ENCODE assay signal across 22 cellular contexts in genomic region chr9:125682340-125682739, GRCh38. TPM values are rescaled to one million over a fixed set of nuclear protein-coding genes. Genes with fewer than 3 reads are reported as not detected.
DNase-seq lines count a peak whose midpoint lies in the region; ATAC-seq and TF ChIP-seq lines count a peak whose summit lies in the region.
"Had no signal": no experiment of that assay in that cellular context is flagged by ENCODE, and none has a peak within 500 bp of the region (broad histone marks: within the 10 kb centered on the region; RNA-seq: fewer than 3 reads in every experiment).

No MANE protein-coding gene starts in this region.

- no peak overlapping the region for H2AK5ac ChIP-seq in H9 (ENCODE audit: insufficient read length, low read length)

- H3K9me2 ChIP-seq in GM23338 (ENCODE audit: insufficient read depth) = no peaks in the 10 kb centered on the region

- no peak overlapping the region for H3K18ac ChIP-seq in H9 (ENCODE audit: insufficient read length, low read depth, low read length)

- H3K27ac ChIP-seq in GM23338 (ENCODE audit: low read depth) = 0 out of 2 replicates have a peak overlapping the region, but pooled peaks have one; percentile 47
- no peak overlapping the region for H3K27ac ChIP-seq in naive thymus-derived CD4-positive, alpha-beta T cell (ENCODE audit: low read depth, low read length)
- no peak overlapping the region for H3K27ac ChIP-seq in H9 (ENCODE audit: insufficient read length, low read depth, low read length)
- no peak overlapping the region for H3K27ac ChIP-seq in gastroesophageal sphincter
- H3K27ac ChIP-seq: A549; BLaER1 treated with 17β-estradiol and CSF1 and Interleukin-3, amounts not matched to agents 10 nM and 100 nM; GM23248 had no signal

- H3F3A ChIP-seq in GM23338 (replicated peaks; ENCODE audit: low read depth) = no peaks in the 10 kb centered on the region

- no peak overlapping the region for H3K4me3 ChIP-seq in GM23338
- H3K4me3 ChIP-seq in naive thymus-derived CD4-positive, alpha-beta T cell (ENCODE audit: low read length) = no peak overlapping the region
- no peak overlapping the region for H3K4me3 ChIP-seq in gastroesophageal sphincter
- H3K4me3 ChIP-seq: A549; BLaER1 treated with 17β-estradiol and CSF1 and Interleukin-3, amounts not matched to agents 10 nM and 100 nM; GM12878; GM23248; HAP-1 had no signal

- no peaks in the 10 kb centered on the region for H3K9me3 ChIP-seq in naive thymus-derived CD4-positive, alpha-beta T cell (ENCODE audit: control insufficient read depth in 2 of 3, low read length in 3 of 3)
- H3K9me3 ChIP-seq in H9 (ENCODE audit: control insufficient read depth, low read depth, low read length) = no peaks in the 10 kb centered on the region
- no peaks in the 10 kb centered on the region for H3K9me3 ChIP-seq in gastroesophageal sphincter
- H3K9me3 ChIP-seq: A549; BE2C; BLaER1 treated with 17β-estradiol and CSF1 and Interleukin-3, amounts not matched to agents 10 nM and 100 nM; HAP-1 had no signal

- H2BK120ac ChIP-seq in H9 (ENCODE audit: low read depth, low read length, poor library complexity, severe bottlenecking) = no peak overlapping the region

- WGBS in H9 (ENCODE audit: extremely low coverage, insufficient read length, low lambda C conversion rate) = no CpG with 5 or more reads among the region's 2 CpGs
- 48 to 67% methylated on average over 2 of the region's 2 CpGs for WGBS in gastroesophageal sphincter (ENCODE audit: low coverage in 1 of 2), 2 donors

- no peak overlapping the region for H4K8ac ChIP-seq in H9 (replicated peaks; ENCODE audit: insufficient read length, low read depth, low read length)

- H3K4me3 Mint-ChIP-seq in GM23338 = no peak overlapping the region
- no peak overlapping the region for H3K4me3 Mint-ChIP-seq in naive thymus-derived CD4-positive, alpha-beta T cell
- H3K4me3 Mint-ChIP-seq in H9 = no peak overlapping the region
- H3K4me3 Mint-ChIP-seq: CD14-positive monocyte; CD4-positive, alpha-beta T cell; CD8-positive, alpha-beta memory T cell had no signal

- H3K27me3 ChIP-seq in GM23338 (ENCODE audit: insufficient read depth) (no peaks in the 10 kb centered on the region), H9 (ENCODE audit: insufficient read depth, low read length) (no peaks in the 10 kb centered on the region), gastroesophageal sphincter (no peaks in the 10 kb centered on the region)
- H3K27me3 ChIP-seq in naive thymus-derived CD4-positive, alpha-beta T cell (ENCODE audit: control insufficient read depth in 2 of 2, insufficient read depth in 2 of 2, low read length in 2 of 2) = no peaks in the 10 kb centered on the region
- H3K27me3 ChIP-seq: BE2C; BLaER1 treated with 17β-estradiol and CSF1 and Interleukin-3, amounts not matched to agents 10 nM and 100 nM had no signal

- CTCF ChIA-PET in naive thymus-derived CD4-positive, alpha-beta T cell (lab: Charles Lee) = no interaction called here

- intact Hi-C loops in naive thymus-derived CD4-positive, alpha-beta T cell (cut with micrococcal nuclease) = no loop called here

- H3K56ac ChIP-seq in H9 (ENCODE audit: insufficient read length, low read depth, low read length) = no peak overlapping the region

- H3K79me1 ChIP-seq in H9 (ENCODE audit: insufficient read depth, low read depth, low read length, poor library complexity, severe bottlenecking) = peaks cover 5% of the 10 kb centered on the region

- no peaks in the 10 kb centered on the region for H3K23me2 ChIP-seq in H9 (ENCODE audit: insufficient read length, low read depth, low read length, poor library complexity, severe bottlenecking)

- peaks cover 90% of the 10 kb centered on the region for H3K79me2 ChIP-seq in GM23338 (replicated peaks; ENCODE audit: insufficient read depth)
- no peaks in the 10 kb centered on the region; the same call in 1 of the 2 replicates for H3K79me2 ChIP-seq in H9 (ENCODE audit: insufficient read depth, low read length)

- H3K4me1 ChIP-seq in GM23338 (ENCODE audit: insufficient read depth) (peaks cover 18% of the 10 kb centered on the region), H9 (ENCODE audit: insufficient read depth, low read length) (no peaks in the 10 kb centered on the region), gastroesophageal sphincter (peaks cover 0 to 4% (median 0%) of the 10 kb centered on the region in 3 donors)
- H3K4me1 ChIP-seq in naive thymus-derived CD4-positive, alpha-beta T cell (ENCODE audit: control insufficient read depth in 2 of 2, insufficient read depth in 2 of 2, low read length in 2 of 2) = no peaks in the 10 kb centered on the region
- H3K4me1 ChIP-seq: BE2C; BLaER1 treated with 17β-estradiol and CSF1 and Interleukin-3, amounts not matched to agents 10 nM and 100 nM had no signal

- no peak overlapping the region for H2BK20ac ChIP-seq in H9 (ENCODE audit: low read depth, low read length, poor library complexity, severe bottlenecking)

- H3K27me3 Mint-ChIP-seq in GM23338 (ENCODE audit: insufficient read depth, low read depth, poor library complexity) (peaks cover 8% of the 10 kb centered on the region), H9 (ENCODE audit: low read depth) (no peaks in the 10 kb centered on the region)
- no peaks in the 10 kb centered on the region for H3K27me3 Mint-ChIP-seq in naive thymus-derived CD4-positive, alpha-beta T cell
- H3K27me3 Mint-ChIP-seq: CD4-positive, alpha-beta T cell; CD8-positive, alpha-beta memory T cell had no signal

- H3K36me3 Mint-ChIP-seq in GM23338 (ENCODE audit: low read depth) = no peaks in the 10 kb centered on the region
- peaks cover 7 to 32% (median 18%) of the 10 kb centered on the region in 5 donors for H3K36me3 Mint-ChIP-seq in naive thymus-derived CD4-positive, alpha-beta T cell
- H3K36me3 Mint-ChIP-seq in H9 (ENCODE audit: insufficient read depth in 1 of 3, low read depth in 3 of 3) = 0 out of 7 replicates have a peak, but pooled peaks cover 0 to 2% (median 0%) of the 10 kb centered on the region in 3 experiments

- H2BK15ac ChIP-seq in H9 (ENCODE audit: low read depth, low read length) = no peak overlapping the region

- no peak overlapping the region for H3K4ac ChIP-seq in H9 (ENCODE audit: low read depth, low read length)

- no peak for TF ChIP-seq EP300 in gastroesophageal sphincter (IDR thresholded peaks at IDR 0.05)

- no peak overlapping the region for H4K91ac ChIP-seq in H9 (ENCODE audit: insufficient read length, low read depth, low read length)

- TF ChIP-seq POLR2A in gastroesophageal sphincter (IDR thresholded peaks at IDR 0.05) = no peak

- TF ChIP-seq CTCF in GM23338 (conservative IDR thresholded peaks at IDR 0.05; ENCODE audit: low read depth in 2 of 2) (no peak), H9 (conservative IDR thresholded peaks at IDR 0.05) (no peak), gastroesophageal sphincter (IDR thresholded peaks at IDR 0.05) (no peak)

- H2BK12ac ChIP-seq in H9 (ENCODE audit: insufficient read length, low read depth, low read length) = no peak overlapping the region

- no peak overlapping the region for H3K9ac ChIP-seq in H9 (ENCODE audit: extremely low read depth, insufficient read length, low read length)
- H3K9ac ChIP-seq: BLaER1 treated with 17β-estradiol and CSF1 and Interleukin-3, amounts not matched to agents 10 nM and 100 nM; GM23248 had no signal

- POLR2A ChIA-PET in naive thymus-derived CD4-positive, alpha-beta T cell (lab: Charles Lee) = interaction anchor here (0.6 kb wide), 1 partner anchor 20 kb away, joined by 3 read pairs; no protein-coding TSS in a partner anchor

- H3T11ph ChIP-seq in H9 (ENCODE audit: low read length) = no peak overlapping the region

- no peak overlapping the region for H3K23ac ChIP-seq in H9 (ENCODE audit: insufficient read length, low read depth, low read length)

- H3K4me2 ChIP-seq in GM23338 (no peak overlapping the region), H9 (ENCODE audit: insufficient read depth, insufficient read length, low read length) (no peak overlapping the region)
- H3K4me2 ChIP-seq: A549; BLaER1 treated with 17β-estradiol and CSF1 and Interleukin-3, amounts not matched to agents 10 nM and 100 nM had no signal

- no peak overlapping the region for H2AFZ ChIP-seq in GM23338
- H2AFZ ChIP-seq in H9 (ENCODE audit: low read length) = no peak overlapping the region
- H2AFZ ChIP-seq: GM23248 had no signal

- H3K4me1 Mint-ChIP-seq in GM23338 = peaks cover 39% of the 10 kb centered on the region
- H3K4me1 Mint-ChIP-seq in naive thymus-derived CD4-positive, alpha-beta T cell = peaks cover 0 to 41% (median 21%) of the 10 kb centered on the region in 7 donors
- H3K4me1 Mint-ChIP-seq in H9 = peaks cover 22 to 24% of the 10 kb centered on the region in 2 experiments
- H3K4me1 Mint-ChIP-seq: CD14-positive monocyte had no signal

- H3K9me3 Mint-ChIP-seq in GM23338 (no peaks in the 10 kb centered on the region), H9 (no peaks in the 10 kb centered on the region)
- peaks cover 0 to 2% (median 0%) of the 10 kb centered on the region in 11 donors for H3K9me3 Mint-ChIP-seq in naive thymus-derived CD4-positive, alpha-beta T cell
- H3K9me3 Mint-ChIP-seq: CD14-positive monocyte; CD4-positive, alpha-beta T cell; CD8-positive, alpha-beta memory T cell had no signal

- H3K36me3 ChIP-seq in GM23338 (ENCODE audit: insufficient read depth) (no peaks in the 10 kb centered on the region), gastroesophageal sphincter (peaks cover 0 to 11% of the 10 kb centered on the region in 2 donors)
- H3K36me3 ChIP-seq in naive thymus-derived CD4-positive, alpha-beta T cell (ENCODE audit: control insufficient read depth in 2 of 3, insufficient read depth in 3 of 3, low read length in 3 of 3) = peaks cover 0 to 8% (median 4%) of the 10 kb centered on the region in 3 experiments
- H3K36me3 ChIP-seq: BE2C, HAP-1 had no signal

- H3K14ac ChIP-seq in H9 (ENCODE audit: insufficient read depth, low read length) = no peak overlapping the region

- DNase-seq in GM23338 (ENCODE audit: low spot score) = no peak
- DNase-seq in LHCN-M2 (ENCODE audit: low read depth) = peak; percentile 54
- DNase-seq in myocyte (ENCODE audit: low read depth) = peak; percentile 51
- DNase-seq in naive thymus-derived CD4-positive, alpha-beta T cell = no peak
- DNase-seq in H9 = no peak
- DNase-seq: 8988T; ACHN; AML-193; BE2C; CD4-positive, alpha-beta T cell; CD8-positive, alpha-beta memory T cell; DMS 273 treated with DMSO at 0.1 percent for 48 hours; DMS79; EL; GDM1; GM23248 had no signal

- no peak overlapping the region for H4K5ac ChIP-seq in H9 (ENCODE audit: insufficient read length, low read depth, low read length)

- no peak overlapping the region for H3K27ac Mint-ChIP-seq in GM23338
- H3K27ac Mint-ChIP-seq in naive thymus-derived CD4-positive, alpha-beta T cell = no peak overlapping the region
- H3K27ac Mint-ChIP-seq in H9 = no peak overlapping the region
- H3K27ac Mint-ChIP-seq: CD4-positive, alpha-beta T cell had no signal

- ATAC-seq in GM23338 = no peak
- no peak for ATAC-seq in naive thymus-derived CD4-positive, alpha-beta T cell
- no peak for ATAC-seq in gastroesophageal sphincter
- ATAC-seq: A549, GM12878 had no signal

- H4K20me1 ChIP-seq in GM23338 (replicated peaks; ENCODE audit: insufficient read depth) = peaks cover 4% of the 10 kb centered on the region; the same call in 1 of the 2 replicates
- H4K20me1 ChIP-seq in H9 (ENCODE audit: control insufficient read depth, insufficient read depth, insufficient read length) = no peaks in the 10 kb centered on the region

- H2BK5ac ChIP-seq in H9 (ENCODE audit: insufficient read length, low read length) = no peak overlapping the region

RNA-seq across cellular contexts. Expression of gene MAPKAP1, which starts 24.7 kb away (rescaled TPM):
- total RNA-seq in GM23338 (2014; rRNA removed; shearing (Covaris generic)) = 95.4 and 98.5 TPM in 2 replicates
- polyA plus RNA-seq in GM23338 (2016; fragmentation: Nextera tagmentation; extraction: Ambion mirVana) = 57.5 and 68.4 TPM in 2 replicates
- total RNA-seq in LHCN-M2 (2014; rRNA removed) = 146 and 148 TPM in 2 replicates
- 96.6 TPM for polyA plus RNA-seq in LHCN-M2 (2012)
- 109 and 116 TPM in 2 replicates for total RNA-seq in myocyte
- polyA plus RNA-seq in myocyte (2012) = 98.3 TPM
- total RNA-seq in naive thymus-derived CD4-positive, alpha-beta T cell = 10 to 100 TPM; 41.3 to 63.8 (median 55.8) TPM
- polyA plus RNA-seq in naive thymus-derived CD4-positive, alpha-beta T cell = 10 to 100 TPM; 52.5 to 73.6 TPM
- 86.4 and 97.0 TPM in 2 replicates for total RNA-seq in H9 (2021)
- 100 to 1,000 TPM in 1 of 4 donors, 10 to 100 TPM in 3; 76.5 to 141 (median 87.5) TPM for total RNA-seq in gastroesophageal sphincter

Comparison
In these comparisons a context has a peak if more than half of its experiments do, and no peak if none do; other contexts are left out.
1. DNase-seq: peak in LHCN-M2 (single experiment) and myocyte (single experiment); none in GM23338 (single experiment), naive thymus-derived CD4-positive, alpha-beta T cell (0 of 9) and H9 (single experiment).